17 cellular contexts compared by ENCODE assay signal in genomic region chr3:171333784-171334464, GRCh38.
DNase-seq lines count a peak whose midpoint lies in the region; ATAC-seq, FAIRE-seq and TF ChIP-seq lines count a peak whose summit lies in the region.
"Had no signal": no experiment of that assay in that cellular context is flagged by ENCODE, and none has a peak within 500 bp of the region (broad histone marks: within the 10 kb centered on the region; RNA-seq: fewer than 3 reads in every experiment).

No MANE protein-coding gene starts in this region.

- H3K36me3 ChIP-seq in CD4-positive, CD25-positive, alpha-beta regulatory T cell (ENCODE audit: control insufficient read depth, insufficient read depth, low read length) = peaks cover 3% of the 10 kb centered on the region
- H3K36me3 ChIP-seq in cardiac muscle cell (no peaks in the 10 kb centered on the region), pancreas (no peaks in the 10 kb centered on the region)
- H3K36me3 ChIP-seq: breast epithelium had no signal

- no peaks in the 10 kb centered on the region for H3K27me3 ChIP-seq in CD4-positive, CD25-positive, alpha-beta regulatory T cell (ENCODE audit: control insufficient read depth, insufficient read depth, low read length)
- H3K27me3 ChIP-seq in cardiac muscle cell = no peaks in the 10 kb centered on the region
- H3K27me3 ChIP-seq in pancreas = no peaks in the 10 kb centered on the region
- H3K27me3 ChIP-seq: breast epithelium had no signal

- no peak for DNase-seq in CD4-positive, CD25-positive, alpha-beta regulatory T cell
- DNase-seq in cardiac muscle cell (ENCODE audit: low read depth in 1 of 2, low spot score in 1 of 2) (peak; percentile 32 to 63), pancreas (no peak), NAMALWA (ENCODE audit: low spot score) (no peak)
- DNase-seq in activated T-cell treated with anti-CD3 and anti-CD28 coated beads, Interleukin-2, amount 50 U/mL, for 1 hour = no peak
- no peak for DNase-seq in activated CD8-positive, alpha-beta memory T cell treated with anti-CD3 and anti-CD28 coated beads, Interleukin-2, amount 10 ng/mL, durations not matched to agents 7 days and 5 days
- DNase-seq: activated CD8-positive, alpha-beta memory T cell treated with anti-CD3 and anti-CD28 coated beads for 24 hours; HCEC 1CT; head of caudate nucleus; left colon; NCI-H1105; stimulated activated naive CD8-positive, alpha-beta T cell treated with anti-CD3 and anti-CD28 coated beads, Interleukin-15, Interleukin-2, amounts not matched to agents 100 U/mL and 50 U/mL, for 24 hours had no signal

- FAIRE-seq in pancreas (lab: Jason Lieb, UNC) = no peak
- FAIRE-seq: small intestine had no signal

- intact Hi-C loops in pancreas (cut with DNase I) = no loop called here

- no peaks in the 10 kb centered on the region for H3K9me3 ChIP-seq in CD4-positive, CD25-positive, alpha-beta regulatory T cell (ENCODE audit: control insufficient read depth in 2 of 2, low read length in 2 of 2)
- no peaks in the 10 kb centered on the region for H3K9me3 ChIP-seq in cardiac muscle cell (ENCODE audit: low read depth)
- no peaks in the 10 kb centered on the region for H3K9me3 ChIP-seq in pancreas
- H3K9me3 ChIP-seq: breast epithelium had no signal

- no peak overlapping the region for H3K4me3 Mint-ChIP-seq in CD4-positive, CD25-positive, alpha-beta regulatory T cell
- H3K4me3 Mint-ChIP-seq in activated CD8-positive, alpha-beta memory T cell treated with anti-CD3 and anti-CD28 coated beads, Interleukin-2, amount 10 ng/mL, durations not matched to agents 7 days and 5 days = no peak overlapping the region
- H3K4me3 Mint-ChIP-seq: natural killer cell treated with Interleukin-12 subunit alpha and Interleukin-12 subunit beta and Interleukin-15 and Interleukin-18, amount 100 ng/mL, for 72 hours had no signal

- peaks cover 0 to 2% (median 0%) of the 10 kb centered on the region in 7 donors for H3K9me3 Mint-ChIP-seq in CD4-positive, CD25-positive, alpha-beta regulatory T cell
- H3K9me3 Mint-ChIP-seq in activated CD8-positive, alpha-beta memory T cell treated with anti-CD3 and anti-CD28 coated beads, Interleukin-2, amount 10 ng/mL, durations not matched to agents 7 days and 5 days (ENCODE audit: low read depth) = no peaks in the 10 kb centered on the region
- H3K9me3 Mint-ChIP-seq: natural killer cell treated with Interleukin-12 subunit alpha and Interleukin-12 subunit beta and Interleukin-15 and Interleukin-18, amount 100 ng/mL, for 72 hours had no signal

- H3K4me3 ChIP-seq in CD4-positive, CD25-positive, alpha-beta regulatory T cell (ENCODE audit: low read depth, low read length) = no peak overlapping the region
- no peak overlapping the region for H3K4me3 ChIP-seq in cardiac muscle cell
- H3K4me3 ChIP-seq in pancreas = no peak overlapping the region
- H3K4me3 ChIP-seq: breast epithelium had no signal

- CTCF ChIA-PET in activated CD8-positive, alpha-beta memory T cell treated with anti-CD3 and anti-CD28 coated beads, Interleukin-2, amount 10 ng/mL, durations not matched to agents 7 days and 5 days (lab: Charles Lee) = no interaction called here

- peak overlapping the region; percentile 37 to 93 (median 70) for H3K27ac Mint-ChIP-seq in CD4-positive, CD25-positive, alpha-beta regulatory T cell
- no peak overlapping the region for H3K27ac Mint-ChIP-seq in activated CD8-positive, alpha-beta memory T cell treated with anti-CD3 and anti-CD28 coated beads, Interleukin-2, amount 10 ng/mL, durations not matched to agents 7 days and 5 days

- ATAC-seq in CD4-positive, CD25-positive, alpha-beta regulatory T cell (ENCODE audit: low read depth in 2 of 2) = no peak
- ATAC-seq in pancreas (peak in 3 of 4 donors; percentile 1 to 6 (median 2)), GM18520 (IDR thresholded peaks at IDR 0.05; ENCODE audit: unreplicated experiment) (no peak)
- ATAC-seq in activated CD8-positive, alpha-beta memory T cell treated with anti-CD3 and anti-CD28 coated beads, Interleukin-2, amount 10 ng/mL, durations not matched to agents 7 days and 5 days = no peak
- ATAC-seq: stimulated activated naive CD8-positive, alpha-beta T cell treated with anti-CD3 and anti-CD28 coated beads, Interleukin-15, Interleukin-2, amounts not matched to agents 100 U/mL and 50 U/mL, for 24 hours had no signal

- peaks cover 4% of the 10 kb centered on the region for H3K36me3 Mint-ChIP-seq in CD4-positive, CD25-positive, alpha-beta regulatory T cell
- peaks cover 10% of the 10 kb centered on the region for H3K36me3 Mint-ChIP-seq in activated CD8-positive, alpha-beta memory T cell treated with anti-CD3 and anti-CD28 coated beads, Interleukin-2, amount 10 ng/mL, durations not matched to agents 7 days and 5 days
- H3K36me3 Mint-ChIP-seq: natural killer cell treated with Interleukin-12 subunit alpha and Interleukin-12 subunit beta and Interleukin-15 and Interleukin-18, amount 100 ng/mL, for 72 hours had no signal

- peaks cover 11% of the 10 kb centered on the region for H3K4me1 ChIP-seq in CD4-positive, CD25-positive, alpha-beta regulatory T cell (ENCODE audit: control insufficient read depth, insufficient read depth, low read length, poor library complexity, severe bottlenecking)
- peaks cover 28% of the 10 kb centered on the region for H3K4me1 ChIP-seq in cardiac muscle cell (ENCODE audit: low read depth)
- H3K4me1 ChIP-seq in pancreas = peaks cover 5 to 41% (median 32%) of the 10 kb centered on the region in 3 donors
- H3K4me1 ChIP-seq: breast epithelium had no signal

- TF ChIP-seq CTCF in VCaP (conservative IDR thresholded peaks at IDR 0.05) (no peak), cardiac muscle cell (IDR thresholded peaks at IDR 0.05; ENCODE audit: low read depth, low read length) (no peak), pancreas (IDR thresholded peaks at IDR 0.05) (no peak)

- WGBS in pancreas, 2 donors = 59 to 60% methylated on average over 9 of the region's 9 CpGs

- peaks cover 23 to 71% (median 62%) of the 10 kb centered on the region in 4 donors for H3K4me1 Mint-ChIP-seq in CD4-positive, CD25-positive, alpha-beta regulatory T cell
- peaks cover 3% of the 10 kb centered on the region for H3K4me1 Mint-ChIP-seq in activated CD8-positive, alpha-beta memory T cell treated with anti-CD3 and anti-CD28 coated beads, Interleukin-2, amount 10 ng/mL, durations not matched to agents 7 days and 5 days

- H3K27me3 Mint-ChIP-seq in CD4-positive, CD25-positive, alpha-beta regulatory T cell = no peaks in the 10 kb centered on the region
- H3K27me3 Mint-ChIP-seq in activated CD8-positive, alpha-beta memory T cell treated with anti-CD3 and anti-CD28 coated beads, Interleukin-2, amount 10 ng/mL, durations not matched to agents 7 days and 5 days = no peaks in the 10 kb centered on the region
- H3K27me3 Mint-ChIP-seq: natural killer cell treated with Interleukin-12 subunit alpha and Interleukin-12 subunit beta and Interleukin-15 and Interleukin-18, amount 100 ng/mL, for 72 hours had no signal

- no peak overlapping the region for H3K27ac ChIP-seq in CD4-positive, CD25-positive, alpha-beta regulatory T cell (ENCODE audit: insufficient read depth, low read length, poor library complexity, severe bottlenecking)
- peak overlapping the region; percentile 65 for H3K27ac ChIP-seq in VCaP
- peak overlapping the region; percentile 14 for H3K27ac ChIP-seq in cardiac muscle cell
- peak overlapping the region in 3 of 4 donors; percentile 16 to 82 (median 68) for H3K27ac ChIP-seq in pancreas
- H3K27ac ChIP-seq: breast epithelium had no signal

Comparison
In these comparisons a context has a peak if more than half of its experiments do, and no peak if none do; other contexts are left out.
1. ATAC-seq: peak in pancreas (3 of 4); none in CD4-positive, CD25-positive, alpha-beta regulatory T cell (0 of 2), GM18520 (single experiment) and activated CD8-positive, alpha-beta memory T cell treated with anti-CD3 and anti-CD28 coated beads, Interleukin-2, amount 10 ng/mL, durations not matched to agents 7 days and 5 days (single experiment).
2. DNase-seq: peak in cardiac muscle cell (2 of 2); none in CD4-positive, CD25-positive, alpha-beta regulatory T cell (0 of 3), pancreas (0 of 6), activated T-cell treated with anti-CD3 and anti-CD28 coated beads, Interleukin-2, amount 50 U/mL, for 1 hour (single experiment), NAMALWA (single experiment) and activated CD8-positive, alpha-beta memory T cell treated with anti-CD3 and anti-CD28 coated beads, Interleukin-2, amount 10 ng/mL, durations not matched to agents 7 days and 5 days (single experiment).